ENCODE assay signal across 24 cellular contexts in genomic region chr1:189682591-189682990, GRCh38.
DNase-seq lines count a peak whose midpoint lies in the region; ATAC-seq, FAIRE-seq and TF ChIP-seq lines count a peak whose summit lies in the region.
"Had no signal": no experiment of that assay in that cellular context is flagged by ENCODE, and none has a peak within 500 bp of the region (broad histone marks: within the 10 kb centered on the region; RNA-seq: fewer than 3 reads in every experiment).

No MANE protein-coding gene starts in this region.

- H3K4me1 ChIP-seq in A549 = peaks cover 21% of the 10 kb centered on the region; the same call in 2 of the 3 replicates
- H3K4me1 ChIP-seq: Peyer's patch had no signal

- CTCF ChIA-PET in A549 (lab: Yijun Ruan, JAX) = no interaction called here

- no peak for TF ChIP-seq RAD21 in A549 (conservative IDR thresholded peaks at IDR 0.05 in 1 of 2, IDR thresholded peaks at IDR 0.05 in 1 of 2)

- POLR2A ChIA-PET in A549 (lab: Yijun Ruan, JAX) = no interaction called here

- DNase-seq in A549 (ENCODE audit: low read depth in 1 of 2, low spot score in 1 of 2) = no peak
- peak; percentile 19 for DNase-seq in ELR (ENCODE audit: low read depth)
- DNase-seq in NCI-H748 (lab: John Stamatoyannopoulos, UW; ENCODE audit: unreplicated experiment) = peak; percentile 39
- DNase-seq in NOMO-1 (lab: John Stamatoyannopoulos, UW; ENCODE audit: unreplicated experiment in 2 of 2) = no peak
- DNase-seq in RCC 7860 (ENCODE audit: low spot score) = no peak
- no peak for DNase-seq in posterior vena cava (ENCODE audit: low spot score)
- DNase-seq: ACHN; BE2C; CD8-positive, alpha-beta memory T cell; DMS79 treated with DMSO at 0.1 percent for 48 hours; Karpas-422; NCI-H1092 treated with DMSO at 0.1 percent for 48 hours; NCI-H146; NCI-H1930; NCI-H2171; NCI-H345; NCI-H510A treated with DMSO at 0.1 percent for 48 hours; OCI-M1; Peyer's patch; SIG-M5; T-cell had no signal

- no peaks in the 10 kb centered on the region for H3K9me3 ChIP-seq in A549
- H3K9me3 ChIP-seq: BE2C, Peyer's patch had no signal

- WGBS in A549 (ENCODE audit: missing lambda C conversion rate) = 85% methylated on average over 3 of the region's 3 CpGs

- H3K4me2 ChIP-seq in A549 = peak overlapping the region; percentile 3; the same call in 1 of the 3 replicates

- no peak for ATAC-seq in A549
- ATAC-seq: HCT116, T-cell had no signal

- TF ChIP-seq EP300 in A549 (IDR thresholded peaks at IDR 0.05) = no peak

- intact Hi-C loops in posterior vena cava (cut with DNase I) = no loop called here

- no peak overlapping the region for H3K4me3 ChIP-seq in A549
- H3K4me3 ChIP-seq: Peyer's patch had no signal

- H3K27ac ChIP-seq in A549 (no peak overlapping the region), VCaP (peak overlapping the region; percentile 68; the same call in 1 of the 2 replicates)
- H3K27ac ChIP-seq: Peyer's patch had no signal

- FAIRE-seq in A549 (lab: Jason Lieb, UNC) (no peak), RCC 7860 (lab: Jason Lieb, UNC) (no peak)
- FAIRE-seq: GM12892 had no signal

- no peak for TF ChIP-seq CTCF in A549 (IDR thresholded peaks at IDR 0.05)
- no peak for TF ChIP-seq CTCF in VCaP (conservative IDR thresholded peaks at IDR 0.05)

- TF ChIP-seq POLR2A in A549 (IDR thresholded peaks at IDR 0.05; ENCODE audit: low read length) = no peak

TF ChIP-seq in A549, 52 proteins besides CTCF, POLR2A, EP300 and RAD21:
- TF ChIP-seq FOSL2 (IDR thresholded peaks at IDR 0.05) (no peak), FOSL2 (CRISPR knock-in tag; IDR thresholded peaks at IDR 0.05) (no peak), NR3C1 (IDR thresholded peaks at IDR 0.05) (no peak), MAZ (IDR thresholded peaks at IDR 0.05; ENCODE audit: borderline replicate concordance, low read depth, low read length) (no peak), JUN (IDR thresholded peaks at IDR 0.05) (no peak), ZFP36 (IDR thresholded peaks at IDR 0.05; ENCODE audit: borderline replicate concordance, partially characterized antibody) (no peak), ZSCAN20 (CRISPR knock-in tag; IDR thresholded peaks at IDR 0.05) (no peak), RNF2 (IDR thresholded peaks at IDR 0.05; ENCODE audit: borderline replicate concordance, low read depth) (no peak), NFE2L2 (conservative IDR thresholded peaks at IDR 0.05; ENCODE audit: low read length) (no peak), HEYL (CRISPR knock-in tag; IDR thresholded peaks at IDR 0.05) (no peak), SREBF2 (IDR thresholded peaks at IDR 0.05) (no peak), CBX2 (IDR thresholded peaks at IDR 0.05; ENCODE audit: borderline replicate concordance, low read depth) (no peak), HDAC2 (IDR thresholded peaks at IDR 0.05) (no peak), ZC3H11A (IDR thresholded peaks at IDR 0.05) (no peak), HMGXB4 (CRISPR knock-in tag; IDR thresholded peaks at IDR 0.05; ENCODE audit: borderline replicate concordance) (no peak), MYC (IDR thresholded peaks at IDR 0.05; ENCODE audit: borderline replicate concordance, low read length) (no peak), TP53 (CRISPR knock-in tag; IDR thresholded peaks at IDR 0.05) (no peak), CEBPB (IDR thresholded peaks at IDR 0.05) (no peak), TFCP2L1 (CRISPR knock-in tag; IDR thresholded peaks at IDR 0.05) (no peak), HOXA7 (CRISPR knock-in tag; IDR thresholded peaks at IDR 0.05) (no peak), MAFK (IDR thresholded peaks at IDR 0.05; ENCODE audit: partially characterized antibody) (no peak)

Comparison
In these comparisons a context has a peak if more than half of its experiments do, and no peak if none do; other contexts are left out.
1. DNase-seq: peak in ELR (single experiment) and NCI-H748 (single experiment); none in A549 (0 of 2), NOMO-1 (0 of 2), RCC 7860 (single experiment) and posterior vena cava (single experiment).